Comparison of ENCODE assay signal across 8 cellular contexts in genomic region chr5:139638090-139638735, GRCh38. TPM values are rescaled to one million over a fixed set of nuclear protein-coding genes. Genes with fewer than 3 reads are reported as not detected.
DNase-seq lines count a peak whose midpoint lies in the region; ATAC-seq and TF ChIP-seq lines count a peak whose summit lies in the region.

No MANE protein-coding gene starts in this region.

- 27% methylated on average over 2 of the region's 23 CpGs for WGBS in esophagus muscularis mucosa
- WGBS in upper lobe of left lung, 2 donors = 7% methylated on average over 18 of the region's 23 CpGs; no CpG with 5 or more reads in 1 of the 2 donors

- TF ChIP-seq EP300 in esophagus muscularis mucosa (IDR thresholded peaks at IDR 0.05) = no peak
- no peak for TF ChIP-seq EP300 in upper lobe of left lung (IDR thresholded peaks at IDR 0.05)

- H3K27me3 ChIP-seq in SJSA1 (replicated peaks) = no peaks in the 10 kb centered on the region
- H3K27me3 ChIP-seq in esophagus muscularis mucosa = no peaks in the 10 kb centered on the region
- no peaks in the 10 kb centered on the region for H3K27me3 ChIP-seq in upper lobe of left lung

- H3K4me3 ChIP-seq in SJSA1 = peak overlapping the region; percentile 44
- H3K4me3 ChIP-seq in esophagus muscularis mucosa = peak overlapping the region; percentile 58 to 63 (median 62)
- H3K4me3 ChIP-seq in upper lobe of left lung = peak overlapping the region in 3 of 4 donors; percentile 36 to 55 (median 47)

- peak in 1 of 3 experiments; percentile 4 for TF ChIP-seq CTCF in esophagus muscularis mucosa (IDR thresholded peaks at IDR 0.05)
- TF ChIP-seq CTCF in upper lobe of left lung (IDR thresholded peaks at IDR 0.05) = peak in 3 of 6 experiments; percentile 7 to 15 (median 10)

- peak; percentile 9 for DNase-seq in activated CD4-positive, alpha-beta memory T cell treated with anti-CD3 and anti-CD28 coated beads for 36 hours
- DNase-seq in activated CD4-positive, alpha-beta memory T cell treated with anti-CD3 and anti-CD28 coated beads, Interleukin-2, amount 10 ng/mL, durations not matched to agents 7 days and 5 days = no peak
- peak; percentile 66 to 75 for DNase-seq in SJSA1 (ENCODE audit: low read depth in 1 of 2, low spot score in 2 of 2)
- DNase-seq in esophagus muscularis mucosa (ENCODE audit: extremely low spot score) = peak; percentile 95
- DNase-seq in mucosa of gallbladder (ENCODE audit: low spot score) = peak; percentile 73
- DNase-seq in upper lobe of left lung = peak; percentile 88 to 92

- no peaks in the 10 kb centered on the region for H3K27me3 Mint-ChIP-seq in activated CD4-positive, alpha-beta memory T cell treated with anti-CD3 and anti-CD28 coated beads for 36 hours
- H3K27me3 Mint-ChIP-seq in activated CD4-positive, alpha-beta memory T cell treated with anti-CD3 and anti-CD28 coated beads, Interleukin-2, amount 10 ng/mL, durations not matched to agents 7 days and 5 days = no peaks in the 10 kb centered on the region

- peak overlapping the region; percentile 72 for H3K27ac ChIP-seq in SJSA1
- peak overlapping the region; percentile 76 to 89 (median 82) for H3K27ac ChIP-seq in esophagus muscularis mucosa (replicated peaks in 1 of 4)
- peak overlapping the region; percentile 78 to 88 (median 80) for H3K27ac ChIP-seq in upper lobe of left lung

- peaks cover 44% of the 10 kb centered on the region for H3K4me1 ChIP-seq in SJSA1 (replicated peaks)
- peaks cover 38 to 51% (median 48%) of the 10 kb centered on the region in 4 donors for H3K4me1 ChIP-seq in esophagus muscularis mucosa
- H3K4me1 ChIP-seq in upper lobe of left lung = peaks cover 36 to 57% (median 50%) of the 10 kb centered on the region in 4 donors

- H3K4me1 Mint-ChIP-seq in activated CD4-positive, alpha-beta memory T cell treated with anti-CD3 and anti-CD28 coated beads for 36 hours (ENCODE audit: low read depth) = peaks cover 34% of the 10 kb centered on the region
- H3K4me1 Mint-ChIP-seq in activated CD4-positive, alpha-beta memory T cell treated with anti-CD3 and anti-CD28 coated beads, Interleukin-2, amount 10 ng/mL, durations not matched to agents 7 days and 5 days = peaks cover 39% of the 10 kb centered on the region

- H3K36me3 ChIP-seq in SJSA1 (no peaks in the 10 kb centered on the region), esophagus muscularis mucosa (no peaks in the 10 kb centered on the region), upper lobe of left lung (no peaks in the 10 kb centered on the region)

- intact Hi-C loops in activated CD4-positive, alpha-beta memory T cell treated with anti-CD3 and anti-CD28 coated beads for 36 hours (cut with micrococcal nuclease) = loop anchor here (5.0 kb wide), 2 partner anchors 74 to 126 kb away; no protein-coding TSS in a partner anchor
- intact Hi-C loops in esophagus muscularis mucosa (cut with DNase I) = loop anchor here (5.0 kb wide), 1 partner anchor 54 kb away; no protein-coding TSS in a partner anchor

- H3K36me3 Mint-ChIP-seq in activated CD4-positive, alpha-beta memory T cell treated with anti-CD3 and anti-CD28 coated beads for 36 hours = peaks cover 2% of the 10 kb centered on the region
- peaks cover 7% of the 10 kb centered on the region for H3K36me3 Mint-ChIP-seq in activated CD4-positive, alpha-beta memory T cell treated with anti-CD3 and anti-CD28 coated beads, Interleukin-2, amount 10 ng/mL, durations not matched to agents 7 days and 5 days (ENCODE audit: low read depth)

- no peak overlapping the region for H3K4me3 Mint-ChIP-seq in activated CD4-positive, alpha-beta memory T cell treated with anti-CD3 and anti-CD28 coated beads for 36 hours
- H3K4me3 Mint-ChIP-seq in activated CD4-positive, alpha-beta memory T cell treated with anti-CD3 and anti-CD28 coated beads, Interleukin-2, amount 10 ng/mL, durations not matched to agents 7 days and 5 days = no peak overlapping the region

- H3K9me3 ChIP-seq in SJSA1 (replicated peaks) = no peaks in the 10 kb centered on the region
- H3K9me3 ChIP-seq in esophagus muscularis mucosa = no peaks in the 10 kb centered on the region
- no peaks in the 10 kb centered on the region for H3K9me3 ChIP-seq in upper lobe of left lung

- TF ChIP-seq POLR2A in esophagus muscularis mucosa (IDR thresholded peaks at IDR 0.05; ENCODE audit: low read depth) (no peak), upper lobe of left lung (IDR thresholded peaks at IDR 0.05) (peak in 2 of 4 donors; percentile 51 to 52)

- peak overlapping the region; percentile 5 for H3K27ac Mint-ChIP-seq in activated CD4-positive, alpha-beta memory T cell treated with anti-CD3 and anti-CD28 coated beads for 36 hours
- H3K27ac Mint-ChIP-seq in activated CD4-positive, alpha-beta memory T cell treated with anti-CD3 and anti-CD28 coated beads, Interleukin-2, amount 10 ng/mL, durations not matched to agents 7 days and 5 days = no peak overlapping the region

- CTCF ChIA-PET in activated CD4-positive, alpha-beta memory T cell treated with anti-CD3 and anti-CD28 coated beads for 36 hours (lab: Charles Lee) = interaction anchor here (1.1 to 8.8 kb wide), 2 partner anchors 9 to 129 kb away, joined by 5 to 145 read pairs; partner anchors contain the start of gene CXXC5
- CTCF ChIA-PET in activated CD4-positive, alpha-beta memory T cell treated with anti-CD3 and anti-CD28 coated beads, Interleukin-2, amount 10 ng/mL, durations not matched to agents 7 days and 5 days (lab: Charles Lee) = interaction anchor here (0.6 to 0.8 kb wide), 2 partner anchors 12 to 86 kb away, joined by 3 read pairs; no protein-coding TSS in a partner anchor

- H3K9me3 Mint-ChIP-seq in activated CD4-positive, alpha-beta memory T cell treated with anti-CD3 and anti-CD28 coated beads for 36 hours = no peaks in the 10 kb centered on the region
- H3K9me3 Mint-ChIP-seq in activated CD4-positive, alpha-beta memory T cell treated with anti-CD3 and anti-CD28 coated beads, Interleukin-2, amount 10 ng/mL, durations not matched to agents 7 days and 5 days = no peaks in the 10 kb centered on the region

- peak; percentile 26 for ATAC-seq in HG03354 (IDR thresholded peaks at IDR 0.05; ENCODE audit: poor library complexity, severe bottlenecking, unreplicated experiment)
- peak; percentile 71 to 84 for ATAC-seq in upper lobe of left lung (ENCODE audit: low FRiP score in 2 of 2)
- no peak for ATAC-seq in GM19467 (IDR thresholded peaks at IDR 0.05; ENCODE audit: unreplicated experiment)

- POLR2A ChIA-PET in activated CD4-positive, alpha-beta memory T cell treated with anti-CD3 and anti-CD28 coated beads for 36 hours (lab: Charles Lee) = interaction anchor here (1.5 to 2.4 kb wide), 2 partner anchors 10 to 11 kb away, joined by 3 to 13 read pairs; partner anchors contain the start of gene CXXC5
- POLR2A ChIA-PET in activated CD4-positive, alpha-beta memory T cell treated with anti-CD3 and anti-CD28 coated beads, Interleukin-2, amount 10 ng/mL, durations not matched to agents 7 days and 5 days (lab: Charles Lee) = interaction anchor here (0.9 to 1.9 kb wide), 6 partner anchors 9 to 1009 kb away, joined by 3 to 12 read pairs (median 4); partner anchors contain the start of gene CXXC5

RNA-seq across cellular contexts. Expression of gene CXXC5, which starts 9.9 kb away (rescaled TPM):
- total RNA-seq in activated CD4-positive, alpha-beta memory T cell treated with anti-CD3 and anti-CD28 coated beads for 36 hours = 1 to 10 TPM in 1 of 2 experiments, under 1 TPM in 1; 0.82 to 1.0 TPM
- 1 to 10 TPM; 1.4 to 1.7 TPM for total RNA-seq in activated CD4-positive, alpha-beta memory T cell treated with anti-CD3 and anti-CD28 coated beads, Interleukin-2, amount 10 ng/mL, durations not matched to agents 7 days and 5 days
- 101 and 114 TPM in 2 replicates for total RNA-seq in SJSA1 (2014; rRNA removed; shearing (Covaris generic))
- 10 to 100 TPM; 22.0 to 32.4 (median 27.8) TPM for total RNA-seq in esophagus muscularis mucosa
- 71.7 TPM for total RNA-seq in mucosa of gallbladder
- total RNA-seq in upper lobe of left lung = 10 to 100 TPM; 25.7 to 39.5 (median 33.0) TPM

Comparison
In these comparisons a context has a peak if more than half of its experiments do, and no peak if none do; other contexts are left out.
1. RNA of gene CXXC5, which starts 9.9 kb away (total RNA-seq): 101 to 114 TPM in SJSA1, 71.7 TPM in mucosa of gallbladder (single experiment), 25.7 to 39.5 TPM in upper lobe of left lung and 22.0 to 32.4 TPM in esophagus muscularis mucosa; 1.4 to 1.7 TPM in activated CD4-positive, alpha-beta memory T cell treated with anti-CD3 and anti-CD28 coated beads, Interleukin-2, amount 10 ng/mL, durations not matched to agents 7 days and 5 days and 0.82 to 1.0 TPM in activated CD4-positive, alpha-beta memory T cell treated with anti-CD3 and anti-CD28 coated beads for 36 hours; every median in the first group is over 4 times any median in the second.
2. Peak in every context shown above with its lines, with median percentiles within 50 percentile points of each other: H3K27ac ChIP-seq and H3K4me3 ChIP-seq.